23 cellular contexts compared by ENCODE assay signal in the genomic region with DNA sequence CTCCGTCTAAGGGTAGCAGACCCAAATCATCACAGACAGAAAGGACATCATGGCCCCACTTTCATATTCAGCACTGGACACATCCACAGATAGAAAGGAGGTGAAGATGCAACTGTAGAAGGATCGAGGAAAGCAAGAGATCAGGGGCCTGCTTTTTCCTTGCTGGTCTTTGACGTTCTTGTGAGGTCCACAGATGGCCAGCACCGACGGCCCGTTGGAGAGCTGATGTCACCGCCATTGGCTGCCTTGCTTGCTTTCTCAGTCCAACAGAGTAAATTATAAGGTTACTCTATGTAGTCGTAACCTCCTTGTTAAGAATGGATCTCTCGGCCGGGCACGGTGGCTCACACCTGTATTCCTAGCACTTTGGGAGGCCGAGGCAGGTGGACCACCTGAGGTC. TPM values are rescaled to one million over a fixed set of nuclear protein-coding genes. Genes with fewer than 3 reads are reported as not detected.
"Had no signal": no experiment of that assay in that cellular context is flagged by ENCODE, and none has a peak within 500 bp of the region (broad histone marks: within the 10 kb centered on the region; RNA-seq: fewer than 3 reads in every experiment).

No MANE protein-coding gene starts in this region.

- H3K27ac Mint-ChIP-seq: naive B cell; stimulated activated memory B cell treated with anti-CD40 and anti-IgM and Interleukin-4, amounts not matched to agents 10 μg/mL and 1 μg/mL and 100 μg/mL, for 72 hours; stimulated activated naive CD8-positive, alpha-beta T cell treated with anti-CD3 and anti-CD28 coated beads, Interleukin-15, Interleukin-2, amounts not matched to agents 100 ng/mL and 50 ng/mL, for 24 hours had no signal

- H3K4me1 ChIP-seq: left lung, vagina had no signal

- DNase-seq: caudate nucleus; cortex of kidney; effector memory CD4-positive, alpha-beta T cell; esophagus squamous epithelium; foreskin fibroblast; mesendoderm; naive B cell; small intestine; stimulated activated CD4-positive, alpha-beta T cell treated with anti-CD3 and anti-CD28 coated beads, Interleukin-4, amount 100 ng/mL, for 1 hour had no signal

- H3K9me3 ChIP-seq: esophagus squamous epithelium, gastroesophageal sphincter, left lung, neutrophil, tibial artery, upper lobe of left lung, vagina had no signal

- H3K4me1 Mint-ChIP-seq: naive B cell; stimulated activated memory B cell treated with anti-CD40 and anti-IgM and Interleukin-4, amounts not matched to agents 10 μg/mL and 1 μg/mL and 100 μg/mL, for 72 hours had no signal

- H3K36me3 ChIP-seq: esophagus squamous epithelium, gastroesophageal sphincter, left lung, neutrophil, tibial artery, upper lobe of left lung, vagina had no signal

- H3K36me3 Mint-ChIP-seq: naive B cell; stimulated activated memory B cell treated with anti-CD40 and anti-IgM and Interleukin-4, amounts not matched to agents 10 μg/mL and 1 μg/mL and 100 μg/mL, for 72 hours had no signal

- H3K27me3 ChIP-seq: vagina had no signal

- H3K27ac ChIP-seq: epithelial cell of prostate, esophagus squamous epithelium, gastroesophageal sphincter, hepatocyte, left lung, neutrophil, tibial artery, upper lobe of left lung, vagina had no signal

- ATAC-seq: gastroesophageal sphincter; left lung; stimulated activated memory B cell treated with anti-CD40 and anti-IgM and Interleukin-4, amounts not matched to agents 10 μg/mL and 1 μg/mL and 100 μg/mL, for 72 hours had no signal

- H3K4me3 Mint-ChIP-seq: naive B cell; stimulated activated memory B cell treated with anti-CD40 and anti-IgM and Interleukin-4, amounts not matched to agents 10 μg/mL and 1 μg/mL and 100 μg/mL, for 72 hours; stimulated activated naive CD8-positive, alpha-beta T cell treated with anti-CD3 and anti-CD28 coated beads, Interleukin-15, Interleukin-2, amounts not matched to agents 100 ng/mL and 50 ng/mL, for 24 hours had no signal

- H3K4me3 ChIP-seq: dorsolateral prefrontal cortex, esophagus squamous epithelium, gastroesophageal sphincter, hepatocyte, left lung, tibial artery, upper lobe of left lung, vagina had no signal

- H3K9me3 Mint-ChIP-seq: stimulated activated memory B cell treated with anti-CD40 and anti-IgM and Interleukin-4, amounts not matched to agents 10 μg/mL and 1 μg/mL and 100 μg/mL, for 72 hours had no signal

RNA-seq across cellular contexts. Expression of a gene that starts 5.1 kb away (rescaled TPM):
- total RNA-seq: hepatocyte, left lung, lung microvascular endothelial cell, osteoblast, pulmonary artery endothelial cell had no signal
